8 cellular contexts compared by ENCODE assay signal in genomic region chr20:7174554-7174953, GRCh38.
"Had no signal": no experiment of that assay in that cellular context is flagged by ENCODE, and none has a peak within 500 bp of the region (broad histone marks: within the 10 kb centered on the region; RNA-seq: fewer than 3 reads in every experiment).

No MANE protein-coding gene starts in this region.

- H3K27ac ChIP-seq: GM23248, HL-60 had no signal

- H3K9me3 ChIP-seq: HAP-1 had no signal

- H3K4me1 ChIP-seq: HAP-1 had no signal

- ATAC-seq: HCT116 had no signal

- H3K4me3 ChIP-seq: GM23248, HAP-1 had no signal

- H3K27ac Mint-ChIP-seq: HFFc6 had no signal

- H3K4me3 Mint-ChIP-seq: HFFc6 had no signal

- H3K36me3 ChIP-seq: HAP-1 had no signal

- DNase-seq: GM23248, GOT3, H7, HFFc6, IMR-90 had no signal
